Comparison of ENCODE assay signal across 1 cellular context in the genomic region with DNA sequence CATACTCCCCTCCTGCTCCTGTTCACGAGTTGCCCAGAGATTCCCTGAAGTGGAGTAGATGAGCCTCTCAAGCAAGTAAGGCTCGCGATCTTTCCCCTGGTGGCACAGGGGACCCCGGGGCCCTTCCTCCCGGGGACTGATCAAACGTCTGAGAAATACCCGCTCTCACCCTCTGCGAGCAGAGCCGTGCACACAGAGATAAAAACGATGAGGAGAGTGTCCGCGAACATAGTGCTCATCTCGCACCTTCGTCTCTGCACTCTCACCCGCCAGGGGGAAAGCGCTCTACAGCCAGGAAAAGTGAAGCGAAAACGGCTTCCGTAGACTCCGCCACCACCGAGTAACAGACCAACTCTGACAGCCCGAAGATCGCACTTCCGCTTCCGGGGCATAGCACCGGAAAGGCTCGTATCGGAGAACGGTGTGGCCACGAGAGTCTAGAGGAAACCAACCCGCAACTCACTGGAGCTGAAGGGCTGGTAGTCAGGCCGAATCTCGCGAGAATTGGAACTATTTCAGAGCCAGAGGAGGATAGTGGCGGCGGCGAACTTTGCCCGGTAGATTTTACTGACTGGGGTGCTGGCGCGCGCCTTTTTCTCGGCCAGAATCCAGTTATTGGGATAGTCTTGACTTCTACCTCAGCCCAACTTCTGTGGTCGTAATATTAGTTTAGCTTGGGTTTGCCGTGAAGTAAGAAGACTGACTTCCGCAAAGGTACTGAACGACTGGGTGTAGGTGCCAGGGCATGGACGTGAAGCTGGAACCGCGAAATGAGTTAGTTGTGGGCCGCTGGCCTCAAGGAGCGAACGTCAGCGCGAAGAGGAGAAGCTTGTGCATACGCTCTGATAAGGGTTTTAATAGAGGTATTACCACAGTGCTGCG.
TF ChIP-seq lines count a peak whose summit lies in the region.

A gene with protein sequence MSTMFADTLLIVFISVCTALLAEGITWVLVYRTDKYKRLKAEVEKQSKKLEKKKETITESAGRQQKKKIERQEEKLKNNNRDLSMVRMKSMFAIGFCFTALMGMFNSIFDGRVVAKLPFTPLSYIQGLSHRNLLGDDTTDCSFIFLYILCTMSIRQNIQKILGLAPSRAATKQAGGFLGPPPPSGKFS (minus strand): TSS at position 356 of the 882 bp plus-strand sequence. CDS start 117 bp downstream, at position 239.

TF ChIP-seq in HepG2, 621 proteins besides CTCF, POLR2A, EP300 and RAD21 (continued from another document and continues in another):
- TF ChIP-seq SP1 (IDR thresholded peaks at IDR 0.05), result peak; percentile 83
- TF ChIP-seq SP1 (CRISPR knock-in tag; IDR thresholded peaks at IDR 0.05), result no peak; the same call in 1 of the 2 replicates
- TF ChIP-seq SOX5 (CRISPR knock-in tag; IDR thresholded peaks at IDR 0.05; ENCODE audit: borderline replicate concordance), result peak; percentile 49; the same call in 1 of the 2 replicates
- TF ChIP-seq AHR (CRISPR knock-in tag; IDR thresholded peaks at IDR 0.05), result 0 out of 2 replicates have a peak, but pooled peaks have one; percentile 12
- TF ChIP-seq ZNF468 (CRISPR knock-in tag; IDR thresholded peaks at IDR 0.05), result no peak
- TF ChIP-seq ZSCAN21 (CRISPR knock-in tag; IDR thresholded peaks at IDR 0.05; ENCODE audit: borderline replicate concordance), result no peak; the same call in 1 of the 2 replicates
- no peak for TF ChIP-seq TCF12 (IDR thresholded peaks at IDR 0.05)
- no peak for TF ChIP-seq TCF12 (CRISPR knock-in tag; IDR thresholded peaks at IDR 0.05)
- 0 out of 2 replicates have a peak, but pooled peaks have one; percentile 6 for TF ChIP-seq ATF7-NPFF (CRISPR knock-in tag; IDR thresholded peaks at IDR 0.05; ENCODE audit: low read depth)
- TF ChIP-seq ZNF781 (CRISPR knock-in tag; IDR thresholded peaks at IDR 0.05; ENCODE audit: borderline replicate concordance, not compliant biosample characterization), result no peak
- TF ChIP-seq NFE2L1 (CRISPR knock-in tag; IDR thresholded peaks at IDR 0.05; ENCODE audit: borderline replicate concordance), result no peak
- no peak for TF ChIP-seq ZNF12 (CRISPR knock-in tag; IDR thresholded peaks at IDR 0.05)
- peak; percentile 36; the same call in 1 of the 2 replicates for TF ChIP-seq ZSCAN12 (CRISPR knock-in tag; IDR thresholded peaks at IDR 0.05)
- peak; percentile 49; the same call in 1 of the 2 replicates for TF ChIP-seq DMAP1 (CRISPR knock-in tag; IDR thresholded peaks at IDR 0.05)
- peak; percentile 77; the same call in 1 of the 2 replicates for TF ChIP-seq ZNF598 (CRISPR knock-in tag; IDR thresholded peaks at IDR 0.05; ENCODE audit: borderline replicate concordance)
- no peak for TF ChIP-seq HDAC6 (IDR thresholded peaks at IDR 0.05; ENCODE audit: low read depth, low read length)
- TF ChIP-seq ZNF552 (CRISPR knock-in tag; IDR thresholded peaks at IDR 0.05; ENCODE audit: borderline replicate concordance), result no peak; the same call in 1 of the 2 replicates
- no peak for TF ChIP-seq CBFB (CRISPR knock-in tag; IDR thresholded peaks at IDR 0.05)
- TF ChIP-seq, protein P1, sequence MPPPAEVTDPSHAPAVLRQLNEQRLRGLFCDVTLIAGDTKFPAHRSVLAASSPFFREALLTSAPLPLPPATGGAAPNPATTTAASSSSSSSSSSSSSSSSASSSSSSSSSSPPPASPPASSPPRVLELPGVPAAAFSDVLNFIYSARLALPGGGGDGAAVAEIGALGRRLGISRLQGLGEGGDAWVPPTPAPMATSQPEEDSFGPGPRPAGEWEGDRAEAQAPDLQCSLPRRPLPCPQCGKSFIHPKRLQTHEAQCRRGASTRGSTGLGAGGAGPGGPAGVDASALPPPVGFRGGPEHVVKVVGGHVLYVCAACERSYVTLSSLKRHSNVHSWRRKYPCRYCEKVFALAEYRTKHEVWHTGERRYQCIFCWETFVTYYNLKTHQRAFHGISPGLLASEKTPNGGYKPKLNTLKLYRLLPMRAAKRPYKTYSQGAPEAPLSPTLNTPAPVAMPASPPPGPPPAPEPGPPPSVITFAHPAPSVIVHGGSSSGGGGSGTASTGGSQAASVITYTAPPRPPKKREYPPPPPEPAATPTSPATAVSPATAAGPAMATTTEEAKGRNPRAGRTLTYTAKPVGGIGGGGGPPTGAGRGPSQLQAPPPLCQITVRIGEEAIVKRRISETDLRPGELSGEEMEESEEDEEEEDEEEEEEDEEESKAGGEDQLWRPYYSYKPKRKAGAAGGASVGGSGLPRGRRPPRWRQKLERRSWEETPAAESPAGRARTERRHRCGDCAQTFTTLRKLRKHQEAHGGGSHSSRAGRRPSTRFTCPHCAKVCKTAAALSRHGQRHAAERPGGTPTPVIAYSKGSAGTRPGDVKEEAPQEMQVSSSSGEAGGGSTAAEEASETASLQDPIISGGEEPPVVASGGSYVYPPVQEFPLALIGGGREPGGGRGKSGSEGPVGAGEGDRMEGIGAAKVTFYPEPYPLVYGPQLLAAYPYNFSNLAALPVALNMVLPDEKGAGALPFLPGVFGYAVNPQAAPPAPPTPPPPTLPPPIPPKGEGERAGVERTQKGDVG (CRISPR knock-in tag; IDR thresholded peaks at IDR 0.05; ENCODE audit: borderline replicate concordance), result peak; percentile 78; the same call in 1 of the 2 replicates
- TF ChIP-seq, protein P2, sequence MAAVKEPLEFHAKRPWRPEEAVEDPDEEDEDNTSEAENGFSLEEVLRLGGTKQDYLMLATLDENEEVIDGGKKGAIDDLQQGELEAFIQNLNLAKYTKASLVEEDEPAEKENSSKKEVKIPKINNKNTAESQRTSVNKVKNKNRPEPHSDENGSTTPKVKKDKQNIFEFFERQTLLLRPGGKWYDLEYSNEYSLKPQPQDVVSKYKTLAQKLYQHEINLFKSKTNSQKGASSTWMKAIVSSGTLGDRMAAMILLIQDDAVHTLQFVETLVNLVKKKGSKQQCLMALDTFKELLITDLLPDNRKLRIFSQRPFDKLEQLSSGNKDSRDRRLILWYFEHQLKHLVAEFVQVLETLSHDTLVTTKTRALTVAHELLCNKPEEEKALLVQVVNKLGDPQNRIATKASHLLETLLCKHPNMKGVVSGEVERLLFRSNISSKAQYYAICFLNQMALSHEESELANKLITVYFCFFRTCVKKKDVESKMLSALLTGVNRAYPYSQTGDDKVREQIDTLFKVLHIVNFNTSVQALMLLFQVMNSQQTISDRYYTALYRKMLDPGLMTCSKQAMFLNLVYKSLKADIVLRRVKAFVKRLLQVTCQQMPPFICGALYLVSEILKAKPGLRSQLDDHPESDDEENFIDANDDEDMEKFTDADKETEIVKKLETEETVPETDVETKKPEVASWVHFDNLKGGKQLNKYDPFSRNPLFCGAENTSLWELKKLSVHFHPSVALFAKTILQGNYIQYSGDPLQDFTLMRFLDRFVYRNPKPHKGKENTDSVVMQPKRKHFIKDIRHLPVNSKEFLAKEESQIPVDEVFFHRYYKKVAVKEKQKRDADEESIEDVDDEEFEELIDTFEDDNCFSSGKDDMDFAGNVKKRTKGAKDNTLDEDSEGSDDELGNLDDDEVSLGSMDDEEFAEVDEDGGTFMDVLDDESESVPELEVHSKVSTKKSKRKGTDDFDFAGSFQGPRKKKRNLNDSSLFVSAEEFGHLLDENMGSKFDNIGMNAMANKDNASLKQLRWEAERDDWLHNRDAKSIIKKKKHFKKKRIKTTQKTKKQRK (IDR thresholded peaks at IDR 0.05; ENCODE audit: low read length), result no peak
- peak; percentile 80 for TF ChIP-seq SIN3B (IDR thresholded peaks at IDR 0.05; ENCODE audit: low read length)
- peak; percentile 99 for TF ChIP-seq CHD2 (IDR thresholded peaks at IDR 0.05; ENCODE audit: low read depth, low read length)
- peak; percentile 63; the same call in 1 of the 2 replicates for TF ChIP-seq GFI1 (CRISPR knock-in tag; IDR thresholded peaks at IDR 0.05; ENCODE audit: borderline replicate concordance)
- TF ChIP-seq PHF21A (CRISPR knock-in tag; IDR thresholded peaks at IDR 0.05), result peak; percentile 93
- TF ChIP-seq, protein P3, sequence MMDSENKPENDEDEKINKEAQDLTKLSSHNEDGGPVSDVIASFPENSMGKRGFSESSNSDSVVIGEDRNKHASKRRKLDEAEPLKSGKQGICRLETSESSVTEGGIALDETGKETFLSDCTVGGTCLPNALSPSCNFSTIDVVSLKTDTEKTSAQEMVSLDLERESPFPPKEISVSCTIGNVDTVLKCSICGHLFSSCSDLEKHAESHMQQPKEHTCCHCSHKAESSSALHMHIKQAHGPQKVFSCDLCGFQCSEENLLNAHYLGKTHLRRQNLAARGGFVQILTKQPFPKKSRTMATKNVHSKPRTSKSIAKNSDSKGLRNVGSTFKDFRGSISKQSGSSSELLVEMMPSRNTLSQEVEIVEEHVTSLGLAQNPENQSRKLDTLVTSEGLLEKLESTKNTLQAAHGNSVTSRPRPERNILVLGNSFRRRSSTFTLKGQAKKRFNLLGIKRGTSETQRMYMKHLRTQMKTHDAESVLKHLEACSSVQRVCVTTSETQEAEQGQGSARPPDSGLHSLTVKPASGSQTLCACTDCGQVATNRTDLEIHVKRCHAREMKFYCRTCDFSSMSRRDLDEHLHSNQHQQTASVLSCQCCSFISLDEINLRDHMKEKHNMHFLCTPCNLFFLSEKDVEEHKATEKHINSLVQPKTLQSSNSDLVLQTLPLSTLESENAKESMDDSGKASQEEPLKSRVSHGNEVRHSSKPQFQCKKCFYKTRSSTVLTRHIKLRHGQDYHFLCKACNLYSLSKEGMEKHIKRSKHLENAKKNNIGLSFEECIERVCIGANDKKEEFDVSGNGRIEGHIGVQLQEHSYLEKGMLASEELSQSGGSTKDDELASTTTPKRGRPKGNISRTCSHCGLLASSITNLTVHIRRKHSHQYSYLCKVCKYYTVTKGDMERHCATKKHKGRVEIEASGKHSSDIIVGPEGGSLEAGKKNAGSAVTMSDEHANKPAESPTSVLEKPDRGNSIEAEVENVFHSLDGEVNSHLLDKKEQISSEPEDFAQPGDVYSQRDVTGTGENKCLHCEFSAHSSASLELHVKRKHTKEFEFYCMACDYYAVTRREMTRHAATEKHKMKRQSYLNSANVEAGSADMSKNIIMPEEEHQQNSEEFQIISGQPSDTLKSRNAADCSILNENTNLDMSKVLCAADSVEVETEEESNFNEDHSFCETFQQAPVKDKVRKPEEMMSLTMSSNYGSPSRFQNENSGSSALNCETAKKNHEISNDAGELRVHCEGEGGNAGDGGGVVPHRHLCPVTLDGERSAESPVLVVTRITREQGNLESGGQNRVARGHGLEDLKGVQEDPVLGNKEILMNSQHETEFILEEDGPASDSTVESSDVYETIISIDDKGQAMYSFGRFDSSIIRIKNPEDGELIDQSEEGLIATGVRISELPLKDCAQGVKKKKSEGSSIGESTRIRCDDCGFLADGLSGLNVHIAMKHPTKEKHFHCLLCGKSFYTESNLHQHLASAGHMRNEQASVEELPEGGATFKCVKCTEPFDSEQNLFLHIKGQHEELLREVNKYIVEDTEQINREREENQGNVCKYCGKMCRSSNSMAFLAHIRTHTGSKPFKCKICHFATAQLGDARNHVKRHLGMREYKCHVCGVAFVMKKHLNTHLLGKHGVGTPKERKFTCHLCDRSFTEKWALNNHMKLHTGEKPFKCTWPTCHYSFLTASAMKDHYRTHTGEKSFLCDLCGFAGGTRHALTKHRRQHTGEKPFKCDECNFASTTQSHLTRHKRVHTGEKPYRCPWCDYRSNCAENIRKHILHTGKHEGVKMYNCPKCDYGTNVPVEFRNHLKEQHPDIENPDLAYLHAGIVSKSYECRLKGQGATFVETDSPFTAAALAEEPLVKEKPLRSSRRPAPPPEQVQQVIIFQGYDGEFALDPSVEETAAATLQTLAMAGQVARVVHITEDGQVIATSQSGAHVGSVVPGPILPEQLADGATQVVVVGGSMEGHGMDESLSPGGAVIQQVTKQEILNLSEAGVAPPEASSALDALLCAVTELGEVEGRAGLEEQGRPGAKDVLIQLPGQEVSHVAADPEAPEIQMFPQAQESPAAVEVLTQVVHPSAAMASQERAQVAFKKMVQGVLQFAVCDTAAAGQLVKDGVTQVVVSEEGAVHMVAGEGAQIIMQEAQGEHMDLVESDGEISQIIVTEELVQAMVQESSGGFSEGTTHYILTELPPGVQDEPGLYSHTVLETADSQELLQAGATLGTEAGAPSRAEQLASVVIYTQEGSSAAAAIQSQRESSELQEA (CRISPR knock-in tag; IDR thresholded peaks at IDR 0.05; ENCODE audit: not compliant biosample characterization), result peak; percentile 51
- TF ChIP-seq IKZF1 (IDR thresholded peaks at IDR 0.05), result no peak
- TF ChIP-seq RNF2 (conservative IDR thresholded peaks at IDR 0.05; ENCODE audit: low read depth), result 0 out of 2 replicates have a peak, but pooled peaks have one; percentile 17
- TF ChIP-seq, protein P4, sequence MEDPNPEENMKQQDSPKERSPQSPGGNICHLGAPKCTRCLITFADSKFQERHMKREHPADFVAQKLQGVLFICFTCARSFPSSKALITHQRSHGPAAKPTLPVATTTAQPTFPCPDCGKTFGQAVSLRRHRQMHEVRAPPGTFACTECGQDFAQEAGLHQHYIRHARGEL (CRISPR knock-in tag; IDR thresholded peaks at IDR 0.05), result no peak
- TF ChIP-seq, protein P5, sequence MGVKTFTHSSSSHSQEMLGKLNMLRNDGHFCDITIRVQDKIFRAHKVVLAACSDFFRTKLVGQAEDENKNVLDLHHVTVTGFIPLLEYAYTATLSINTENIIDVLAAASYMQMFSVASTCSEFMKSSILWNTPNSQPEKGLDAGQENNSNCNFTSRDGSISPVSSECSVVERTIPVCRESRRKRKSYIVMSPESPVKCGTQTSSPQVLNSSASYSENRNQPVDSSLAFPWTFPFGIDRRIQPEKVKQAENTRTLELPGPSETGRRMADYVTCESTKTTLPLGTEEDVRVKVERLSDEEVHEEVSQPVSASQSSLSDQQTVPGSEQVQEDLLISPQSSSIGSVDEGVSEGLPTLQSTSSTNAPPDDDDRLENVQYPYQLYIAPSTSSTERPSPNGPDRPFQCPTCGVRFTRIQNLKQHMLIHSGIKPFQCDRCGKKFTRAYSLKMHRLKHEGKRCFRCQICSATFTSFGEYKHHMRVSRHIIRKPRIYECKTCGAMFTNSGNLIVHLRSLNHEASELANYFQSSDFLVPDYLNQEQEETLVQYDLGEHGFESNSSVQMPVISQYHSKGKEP (CRISPR knock-in tag; IDR thresholded peaks at IDR 0.05), result no peak
- no peak for TF ChIP-seq ZNF24 (IDR thresholded peaks at IDR 0.05)
- TF ChIP-seq, protein P6, sequence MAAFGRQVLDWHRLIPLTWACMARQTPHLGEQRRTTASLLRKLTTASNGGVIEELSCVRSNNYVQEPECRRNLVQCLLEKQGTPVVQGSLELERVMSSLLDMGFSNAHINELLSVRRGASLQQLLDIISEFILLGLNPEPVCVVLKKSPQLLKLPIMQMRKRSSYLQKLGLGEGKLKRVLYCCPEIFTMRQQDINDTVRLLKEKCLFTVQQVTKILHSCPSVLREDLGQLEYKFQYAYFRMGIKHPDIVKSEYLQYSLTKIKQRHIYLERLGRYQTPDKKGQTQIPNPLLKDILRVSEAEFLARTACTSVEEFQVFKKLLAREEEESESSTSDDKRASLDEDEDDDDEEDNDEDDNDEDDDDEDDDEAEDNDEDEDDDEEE (CRISPR knock-in tag; IDR thresholded peaks at IDR 0.05), result no peak; the same call in 1 of the 2 replicates
- no peak for TF ChIP-seq ATF7 (IDR thresholded peaks at IDR 0.05)
- no peak for TF ChIP-seq ATF7 (CRISPR knock-in tag; IDR thresholded peaks at IDR 0.05)
- TF ChIP-seq TBP (CRISPR knock-in tag; IDR thresholded peaks at IDR 0.05), result no peak
- TF ChIP-seq MIER2 (CRISPR knock-in tag; IDR thresholded peaks at IDR 0.05), result 0 out of 2 replicates have a peak, but pooled peaks have one; percentile 57
- TF ChIP-seq CREB1 (IDR thresholded peaks at IDR 0.05), result peak; percentile 58; the same call in 1 of the 2 replicates
- TF ChIP-seq CREB1 (CRISPR knock-in tag; IDR thresholded peaks at IDR 0.05), result peak; percentile 77
- TF ChIP-seq ZNF83 (CRISPR knock-in tag; IDR thresholded peaks at IDR 0.05; ENCODE audit: borderline replicate concordance), result no peak
